Comparison of ENCODE assay signal across 16 cellular contexts in genomic region chr6:22041797-22042489, GRCh38.
DNase-seq lines count a peak whose midpoint lies in the region; ATAC-seq and TF ChIP-seq lines count a peak whose summit lies in the region.
"Had no signal": no experiment of that assay in that cellular context is flagged by ENCODE, and none has a peak within 500 bp of the region (broad histone marks: within the 10 kb centered on the region; RNA-seq: fewer than 3 reads in every experiment).

No MANE protein-coding gene starts in this region.

- H3K4me3 ChIP-seq in adipocyte (ENCODE audit: low read length) (no peak overlapping the region), fibroblast of pulmonary artery (replicated peaks; ENCODE audit: low read depth, low read length) (no peak overlapping the region), smooth muscle cell (no peak overlapping the region)
- H3K4me3 ChIP-seq: breast epithelium, gastrocnemius medialis, thyroid gland had no signal

- peak overlapping the region; percentile 71 for H3K27ac ChIP-seq in smooth muscle cell (ENCODE audit: low read depth)
- H3K27ac ChIP-seq: RWPE1 had no signal

- peaks cover 17% of the 10 kb centered on the region for H3K4me1 ChIP-seq in adipocyte (ENCODE audit: control insufficient read depth, insufficient read depth, low read length)
- peaks cover 5% of the 10 kb centered on the region for H3K4me1 ChIP-seq in smooth muscle cell (ENCODE audit: low read depth)

- H3K27me3 ChIP-seq in adipocyte (replicated peaks; ENCODE audit: control insufficient read depth, insufficient read depth, low read length) = no peaks in the 10 kb centered on the region
- H3K27me3 ChIP-seq in smooth muscle cell (ENCODE audit: low read depth) = no peaks in the 10 kb centered on the region
- H3K27me3 ChIP-seq: breast epithelium, gastrocnemius medialis, thyroid gland had no signal

- H3K4me3 Mint-ChIP-seq in activated T-helper 2 cell treated with anti-CD3 and anti-CD28 coated beads, Interferon-gamma antibody, Interleukin-2, Interleukin-4, amounts not matched to agents 10 μg/mL and 5 μg/mL and 100 μg/mL, durations not matched to agents 14 hours and 24 hours and 36 hours (ENCODE audit: low read depth) = no peak overlapping the region
- H3K4me3 Mint-ChIP-seq in stimulated activated naive B cell treated with anti-CD40 and anti-IgM and Interleukin-4, amounts not matched to agents 10 μg/mL and 1 μg/mL and 100 μg/mL, for 72 hours = no peak overlapping the region
- H3K4me3 Mint-ChIP-seq: T-helper 1 cell treated with Interleukin-12 subunit alpha and Interleukin-12 subunit beta and Interleukin-4 antibody, amounts not matched to agents 30 μg/mL and 1 μg/mL, for 36 hours had no signal

- TF ChIP-seq CTCF in fibroblast of pulmonary artery (IDR thresholded peaks at IDR 0.05; ENCODE audit: low read length, missing control alignments) (no peak), smooth muscle cell (IDR thresholded peaks at IDR 0.05; ENCODE audit: borderline replicate concordance, insufficient read depth, poor library complexity, severe bottlenecking) (no peak)

- no peak overlapping the region for H3K27ac Mint-ChIP-seq in activated T-helper 2 cell treated with anti-CD3 and anti-CD28 coated beads, Interferon-gamma antibody, Interleukin-2, Interleukin-4, amounts not matched to agents 10 μg/mL and 5 μg/mL and 100 μg/mL, durations not matched to agents 14 hours and 24 hours and 36 hours
- no peak overlapping the region for H3K27ac Mint-ChIP-seq in stimulated activated naive B cell treated with anti-CD40 and anti-IgM and Interleukin-4, amounts not matched to agents 10 μg/mL and 1 μg/mL and 100 μg/mL, for 72 hours
- H3K27ac Mint-ChIP-seq: T-helper 1 cell treated with Interleukin-12 subunit alpha and Interleukin-12 subunit beta and Interleukin-4 antibody, amounts not matched to agents 30 μg/mL and 1 μg/mL, for 36 hours had no signal

- H3K36me3 Mint-ChIP-seq in activated T-helper 2 cell treated with anti-CD3 and anti-CD28 coated beads, Interferon-gamma antibody, Interleukin-2, Interleukin-4, amounts not matched to agents 10 μg/mL and 5 μg/mL and 100 μg/mL, durations not matched to agents 14 hours and 24 hours and 36 hours (ENCODE audit: low read depth) = peaks cover 4% of the 10 kb centered on the region
- H3K36me3 Mint-ChIP-seq in stimulated activated naive B cell treated with anti-CD40 and anti-IgM and Interleukin-4, amounts not matched to agents 10 μg/mL and 1 μg/mL and 100 μg/mL, for 72 hours = peaks cover 2 to 3% of the 10 kb centered on the region in 2 donors

- peaks cover 4% of the 10 kb centered on the region for H3K79me2 ChIP-seq in smooth muscle cell (ENCODE audit: low read depth)

- H4K20me1 ChIP-seq in smooth muscle cell (ENCODE audit: low read depth) = no peaks in the 10 kb centered on the region

- peaks cover 8% of the 10 kb centered on the region for H3K9me3 ChIP-seq in adipocyte (ENCODE audit: control insufficient read depth, low read length)
- peaks cover 14% of the 10 kb centered on the region for H3K9me3 ChIP-seq in smooth muscle cell (replicated peaks; ENCODE audit: low read depth)
- H3K9me3 ChIP-seq: gastrocnemius medialis, thyroid gland had no signal

- H2AFZ ChIP-seq in smooth muscle cell (ENCODE audit: low read depth) = no peak overlapping the region

- H3K9me3 Mint-ChIP-seq in activated T-helper 2 cell treated with anti-CD3 and anti-CD28 coated beads, Interferon-gamma antibody, Interleukin-2, Interleukin-4, amounts not matched to agents 10 μg/mL and 5 μg/mL and 100 μg/mL, durations not matched to agents 14 hours and 24 hours and 36 hours = peaks cover 9% of the 10 kb centered on the region
- peaks cover 5 to 8% of the 10 kb centered on the region in 2 donors for H3K9me3 Mint-ChIP-seq in stimulated activated naive B cell treated with anti-CD40 and anti-IgM and Interleukin-4, amounts not matched to agents 10 μg/mL and 1 μg/mL and 100 μg/mL, for 72 hours

- peaks cover 5% of the 10 kb centered on the region for H3F3A ChIP-seq in smooth muscle cell (ENCODE audit: low read depth)

- H3K27me3 Mint-ChIP-seq in activated T-helper 2 cell treated with anti-CD3 and anti-CD28 coated beads, Interferon-gamma antibody, Interleukin-2, Interleukin-4, amounts not matched to agents 10 μg/mL and 5 μg/mL and 100 μg/mL, durations not matched to agents 14 hours and 24 hours and 36 hours (ENCODE audit: low read depth) = peaks cover 2% of the 10 kb centered on the region
- no peaks in the 10 kb centered on the region for H3K27me3 Mint-ChIP-seq in stimulated activated naive B cell treated with anti-CD40 and anti-IgM and Interleukin-4, amounts not matched to agents 10 μg/mL and 1 μg/mL and 100 μg/mL, for 72 hours

- no peak overlapping the region for H3K9ac ChIP-seq in adipocyte (ENCODE audit: low read length)
- H3K9ac ChIP-seq in smooth muscle cell (ENCODE audit: low read depth) = no peak overlapping the region

- intact Hi-C loops in activated T-helper 2 cell treated with anti-CD3 and anti-CD28 coated beads, Interferon-gamma antibody, Interleukin-2, Interleukin-4, amounts not matched to agents 10 μg/mL and 5 μg/mL and 100 μg/mL, durations not matched to agents 14 hours and 24 hours and 36 hours (cut with micrococcal nuclease) = loop anchor here (2.0 kb wide), 1 partner anchor 15 kb away; no protein-coding TSS in a partner anchor

- H3K4me2 ChIP-seq in smooth muscle cell = peak overlapping the region; percentile 27

- no peaks in the 10 kb centered on the region for H3K36me3 ChIP-seq in adipocyte (ENCODE audit: control insufficient read depth, insufficient read depth, low read length, severe bottlenecking)
- peaks cover 8% of the 10 kb centered on the region for H3K36me3 ChIP-seq in smooth muscle cell (ENCODE audit: low read depth)
- H3K36me3 ChIP-seq: breast epithelium, gastrocnemius medialis, thyroid gland had no signal

- H3K4me1 Mint-ChIP-seq in activated T-helper 2 cell treated with anti-CD3 and anti-CD28 coated beads, Interferon-gamma antibody, Interleukin-2, Interleukin-4, amounts not matched to agents 10 μg/mL and 5 μg/mL and 100 μg/mL, durations not matched to agents 14 hours and 24 hours and 36 hours (ENCODE audit: low read depth) = peaks cover 10% of the 10 kb centered on the region
- no peaks in the 10 kb centered on the region for H3K4me1 Mint-ChIP-seq in stimulated activated naive B cell treated with anti-CD40 and anti-IgM and Interleukin-4, amounts not matched to agents 10 μg/mL and 1 μg/mL and 100 μg/mL, for 72 hours

- no peak for ATAC-seq in stimulated activated naive B cell treated with anti-CD40 and anti-IgM and Interleukin-4, amounts not matched to agents 10 μg/mL and 1 μg/mL and 100 μg/mL, for 72 hours (replicated peaks)

- WGBS in smooth muscle cell (ENCODE audit: low lambda C conversion rate) = 21% methylated on average over 2 of the region's 3 CpGs

- DNase-seq in GM04504 (ENCODE audit: low read depth) (peak; percentile 37), adipocyte (ENCODE audit: low read depth) (peak; percentile 51), fibroblast of pulmonary artery (ENCODE audit: low read depth) (peak; percentile 31), smooth muscle cell (lab: John Stamatoyannopoulos, UW; ENCODE audit: unreplicated experiment) (no peak)
- DNase-seq in NK-92 treated with Interleukin-12 subunit alpha and Interleukin-12 subunit beta, amount 100 ng/mL, for 24 hours (lab: John Stamatoyannopoulos, UW) = no peak
- no peak for DNase-seq in activated T-helper 2 cell treated with anti-CD3 and anti-CD28 coated beads, Interferon-gamma antibody, Interleukin-2, Interleukin-4, amounts not matched to agents 10 μg/mL and 5 μg/mL and 100 μg/mL, durations not matched to agents 14 hours and 24 hours and 36 hours (ENCODE audit: low spot score)
- DNase-seq in stimulated activated naive B cell treated with anti-CD40 and anti-IgM and Interleukin-4, amounts not matched to agents 10 μg/mL and 1 μg/mL and 100 μg/mL, for 72 hours = no peak
- DNase-seq: activated effector memory CD4-positive, alpha-beta T cell treated with anti-CD3 and anti-CD28 coated beads, Interleukin-2, amount 50 U/mL, for 16 hours; effector CD8-positive, alpha-beta T cell; gastrocnemius medialis; NCI-H1417; stimulated activated CD4-positive, alpha-beta T cell treated with anti-CD3 and anti-CD28 coated beads, Interleukin-4, amount 100 ng/mL, for 1 hour; thyroid gland had no signal

Comparison
In these comparisons a context has a peak if more than half of its experiments do, and no peak if none do; other contexts are left out.
1. DNase-seq: peak in GM04504 (single experiment), adipocyte (single experiment) and fibroblast of pulmonary artery (single experiment); none in smooth muscle cell (single experiment), NK-92 treated with Interleukin-12 subunit alpha and Interleukin-12 subunit beta, amount 100 ng/mL, for 24 hours (single experiment), activated T-helper 2 cell treated with anti-CD3 and anti-CD28 coated beads, Interferon-gamma antibody, Interleukin-2, Interleukin-4, amounts not matched to agents 10 μg/mL and 5 μg/mL and 100 μg/mL, durations not matched to agents 14 hours and 24 hours and 36 hours (single experiment) and stimulated activated naive B cell treated with anti-CD40 and anti-IgM and Interleukin-4, amounts not matched to agents 10 μg/mL and 1 μg/mL and 100 μg/mL, for 72 hours (single experiment).